Comparison of ENCODE assay signal across 8 cellular contexts in the genomic region with DNA sequence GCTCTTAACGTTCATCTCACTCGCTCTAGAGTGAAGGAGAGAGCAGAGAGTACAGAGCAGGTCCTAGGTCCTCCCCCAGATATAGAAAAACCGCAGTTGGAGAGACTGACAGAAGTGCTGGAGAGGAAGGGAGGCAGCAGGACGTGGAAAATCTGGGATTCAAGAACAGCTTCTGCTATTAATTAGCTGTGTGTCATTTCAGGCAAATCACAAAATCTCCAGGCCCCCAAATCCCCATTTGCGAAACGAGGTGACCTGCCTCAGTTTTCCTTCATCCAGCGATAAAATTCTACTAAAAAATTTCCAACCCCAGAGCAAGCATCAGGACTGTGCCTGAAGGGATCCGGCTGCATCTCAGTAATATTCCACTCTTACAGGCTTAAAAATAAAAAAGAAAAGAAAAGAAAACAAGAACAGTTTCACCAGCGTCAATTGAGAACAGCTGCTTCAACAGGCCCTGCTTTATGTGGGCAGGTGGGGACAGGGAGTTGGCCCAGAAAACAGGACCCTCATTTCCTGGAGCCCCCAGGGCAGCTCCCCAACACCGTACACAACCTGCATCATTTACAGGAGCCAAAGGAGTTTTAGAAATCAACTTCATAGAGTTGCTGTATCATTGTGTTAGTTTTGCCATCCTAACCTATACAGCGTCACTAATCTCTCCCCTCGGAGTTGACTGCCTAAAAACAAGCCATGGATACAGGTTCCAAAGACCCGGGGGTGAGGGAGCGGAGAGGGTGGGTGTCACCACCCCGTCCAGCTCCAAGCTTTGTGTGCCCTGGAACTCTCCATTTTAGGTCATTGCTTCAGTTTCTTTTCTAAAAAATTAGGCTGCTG.
DNase-seq lines count a peak whose midpoint lies in the region; ATAC-seq lines count a peak whose summit lies in the region.

No MANE protein-coding gene starts in this region.

- H3K27me3 ChIP-seq in adipocyte (replicated peaks; ENCODE audit: control insufficient read depth, insufficient read depth, low read length) = no peaks in the 10 kb centered on the region

- peaks cover 11% of the 10 kb centered on the region for H3K36me3 ChIP-seq in adipocyte (ENCODE audit: control insufficient read depth, insufficient read depth, low read length, severe bottlenecking)

- peak overlapping the region; percentile 79 for H3K4me3 ChIP-seq in adipocyte (ENCODE audit: low read length)

- no peaks in the 10 kb centered on the region for H3K9me3 ChIP-seq in adipocyte (ENCODE audit: control insufficient read depth, low read length)

- no peaks in the 10 kb centered on the region for H3K27me3 Mint-ChIP-seq in stimulated activated naive CD8-positive, alpha-beta T cell treated with anti-CD3 and anti-CD28 coated beads, Interleukin-15, amount 100 ng/mL, for 72 hours

- peak overlapping the region; percentile 94 for H3K9ac ChIP-seq in adipocyte (ENCODE audit: low read length)

- H3K27ac Mint-ChIP-seq in stimulated activated naive CD8-positive, alpha-beta T cell treated with anti-CD3 and anti-CD28 coated beads, Interleukin-15, amount 100 ng/mL, for 72 hours = no peak overlapping the region

- no peak overlapping the region for H3K4me3 Mint-ChIP-seq in stimulated activated naive CD8-positive, alpha-beta T cell treated with anti-CD3 and anti-CD28 coated beads, Interleukin-15, amount 100 ng/mL, for 72 hours

- peaks cover 52% of the 10 kb centered on the region for H3K4me1 ChIP-seq in adipocyte (ENCODE audit: control insufficient read depth, insufficient read depth, low read length)

- no peaks in the 10 kb centered on the region for H3K9me3 Mint-ChIP-seq in stimulated activated naive CD8-positive, alpha-beta T cell treated with anti-CD3 and anti-CD28 coated beads, Interleukin-15, amount 100 ng/mL, for 72 hours

- ATAC-seq in HG03571 (IDR thresholded peaks at IDR 0.05; ENCODE audit: unreplicated experiment) (peak; percentile 0), HG03108 (IDR thresholded peaks at IDR 0.05; ENCODE audit: unreplicated experiment) (no peak)
- peak; percentile 29 for ATAC-seq in stimulated activated naive CD8-positive, alpha-beta T cell treated with anti-CD3 and anti-CD28 coated beads, Interleukin-15, amount 100 ng/mL, for 72 hours

- H3K4me1 Mint-ChIP-seq in stimulated activated naive CD8-positive, alpha-beta T cell treated with anti-CD3 and anti-CD28 coated beads, Interleukin-15, amount 100 ng/mL, for 72 hours = peaks cover 47% of the 10 kb centered on the region

- DNase-seq in DMS153 treated with DMSO at 0.1 percent for 48 hours (lab: John Stamatoyannopoulos, UW; ENCODE audit: unreplicated experiment) (peak; percentile 77), DMS153 (lab: John Stamatoyannopoulos, UW) (no peak), adipocyte (ENCODE audit: low read depth) (peak; percentile 81), inferior parietal cortex (ENCODE audit: extremely low spot score) (peak; percentile 64)
- peak in 1 of 2 donors; percentile 54 for DNase-seq in stimulated activated naive CD8-positive, alpha-beta T cell treated with anti-CD3 and anti-CD28 coated beads, Interleukin-15, amount 100 ng/mL, for 72 hours
- no peak for DNase-seq in activated effector memory CD4-positive, alpha-beta T cell treated with Interleukin-2 at 50 U/mL for 16 hours

Comparison
In these comparisons a context has a peak if more than half of its experiments do, and no peak if none do; other contexts are left out.
1. DNase-seq: peak in DMS153 treated with DMSO at 0.1 percent for 48 hours (single experiment), adipocyte (single experiment) and inferior parietal cortex (single experiment); none in DMS153 (single experiment) and activated effector memory CD4-positive, alpha-beta T cell treated with Interleukin-2 at 50 U/mL for 16 hours (single experiment).